Comparison of ENCODE assay signal across 16 cellular contexts in genomic region chrX:134646671-134647070, GRCh38. TPM values are rescaled to one million over a fixed set of nuclear protein-coding genes. Genes with fewer than 3 reads are reported as not detected.
DNase-seq lines count a peak whose midpoint lies in the region; ATAC-seq and TF ChIP-seq lines count a peak whose summit lies in the region.
"Had no signal": no experiment of that assay in that cellular context is flagged by ENCODE, and none has a peak within 500 bp of the region (broad histone marks: within the 10 kb centered on the region; RNA-seq: fewer than 3 reads in every experiment).

No MANE protein-coding gene starts in this region.

- H3K4me1 ChIP-seq in breast epithelium (no peaks in the 10 kb centered on the region), mammary epithelial cell (ENCODE audit: insufficient read depth, low read length) (peaks cover 6% of the 10 kb centered on the region)

- H3K4me2 ChIP-seq in mammary epithelial cell (ENCODE audit: insufficient read depth, low read depth, low read length), result peak overlapping the region; percentile 38
- H3K4me2 ChIP-seq: GM23338 had no signal

- H3K9me3 Mint-ChIP-seq in MCF 10A (ENCODE audit: unreplicated experiment), result peaks cover 12% of the 10 kb centered on the region
- H3K9me3 Mint-ChIP-seq in nephron, result peaks cover 11% of the 10 kb centered on the region
- no peaks in the 10 kb centered on the region for H3K9me3 Mint-ChIP-seq in activated CD4-positive, alpha-beta memory T cell treated with anti-CD3 and anti-CD28 coated beads, Interleukin-2, amount 10 ng/mL, durations not matched to agents 7 days and 5 days
- H3K9me3 Mint-ChIP-seq: GM23338 had no signal

- dilution Hi-C loops in mammary epithelial cell (cut with HindIII; ENCODE audit: low sequenced_read_pairs), result no loop called here

- TF ChIP-seq POLR2A in breast epithelium (IDR thresholded peaks at IDR 0.05), result no peak

- no peaks in the 10 kb centered on the region for H3K79me2 ChIP-seq in mammary epithelial cell (ENCODE audit: insufficient read depth, low read length)

- H3K36me3 ChIP-seq in breast epithelium (no peaks in the 10 kb centered on the region), mammary epithelial cell (ENCODE audit: insufficient read depth, low read length) (no peaks in the 10 kb centered on the region)
- H3K36me3 ChIP-seq: BLaER1 treated with 17β-estradiol and CSF1 and Interleukin-3, amounts not matched to agents 10 nM and 100 nM had no signal

- in situ Hi-C loops in mammary epithelial cell (cut with MboI; ENCODE audit: low sequenced_read_pairs in 2 of 2), result no loop called here

- no peak for ATAC-seq in GM18868 (IDR thresholded peaks at IDR 0.05; ENCODE audit: unreplicated experiment)
- ATAC-seq: GM23338 had no signal

- no peak overlapping the region for H3K4me3 Mint-ChIP-seq in MCF 10A (ENCODE audit: unreplicated experiment)
- no peak overlapping the region for H3K4me3 Mint-ChIP-seq in nephron
- H3K4me3 Mint-ChIP-seq in activated CD4-positive, alpha-beta memory T cell treated with anti-CD3 and anti-CD28 coated beads, Interleukin-2, amount 10 ng/mL, durations not matched to agents 7 days and 5 days, result no peak overlapping the region
- H3K4me3 Mint-ChIP-seq: CD4-positive, CD25-positive, alpha-beta regulatory T cell; GM23338; IgD-negative memory B cell had no signal

- peaks cover 0 to 55% of the 10 kb centered on the region in 2 donors for H3K27me3 ChIP-seq in breast epithelium
- no peaks in the 10 kb centered on the region for H3K27me3 ChIP-seq in mammary epithelial cell (ENCODE audit: insufficient read depth, low read length)

- H3K4me3 ChIP-seq in breast epithelium, result no peak overlapping the region
- no peak overlapping the region for H3K4me3 ChIP-seq in mammary epithelial cell (replicated peaks in 1 of 3; ENCODE audit: insufficient read depth in 1 of 3, low read depth in 2 of 3, low read length in 3 of 3)
- H3K4me3 ChIP-seq: BLaER1 treated with 17β-estradiol and CSF1 and Interleukin-3, amounts not matched to agents 10 nM and 100 nM; GM23338 had no signal

- H3K9me3 ChIP-seq in breast epithelium (no peaks in the 10 kb centered on the region), mammary epithelial cell (replicated peaks; ENCODE audit: insufficient read depth, low read length) (no peaks in the 10 kb centered on the region)

- no peak for TF ChIP-seq CTCF in MCF 10A (IDR thresholded peaks at IDR 0.05; ENCODE audit: unreplicated experiment)
- TF ChIP-seq CTCF in breast epithelium (IDR thresholded peaks at IDR 0.05), result no peak
- TF ChIP-seq CTCF in mammary epithelial cell (conservative IDR thresholded peaks at IDR 0.05 in 1 of 2, IDR thresholded peaks at IDR 0.05 in 1 of 2; ENCODE audit: extremely low read depth in 1 of 2, insufficient read depth in 1 of 2, low read depth in 1 of 2, low read length in 2 of 2), result no peak
- TF ChIP-seq CTCF in nephron (IDR thresholded peaks at IDR 0.05; ENCODE audit: unreplicated experiment in 3 of 3), result no peak

- POLR2A ChIA-PET in MCF 10A (lab: Yijun Ruan, JAX), result interaction anchor here (1.1 to 2.5 kb wide), 4 partner anchors 9 to 68 kb away, joined by 3 to 9 read pairs (median 5); partner anchors contain the start of gene PLAC1
- POLR2A ChIA-PET in activated CD4-positive, alpha-beta memory T cell treated with anti-CD3 and anti-CD28 coated beads, Interleukin-2, amount 10 ng/mL, durations not matched to agents 7 days and 5 days (lab: Charles Lee), result no interaction called here

- H3K27me3 Mint-ChIP-seq in MCF 10A (ENCODE audit: insufficient read depth, unreplicated experiment) (peaks cover 38% of the 10 kb centered on the region), nephron (ENCODE audit: low read depth) (no peaks in the 10 kb centered on the region)
- peaks cover 17% of the 10 kb centered on the region for H3K27me3 Mint-ChIP-seq in activated CD4-positive, alpha-beta memory T cell treated with anti-CD3 and anti-CD28 coated beads, Interleukin-2, amount 10 ng/mL, durations not matched to agents 7 days and 5 days

- no TSS peak for BruUV-seq in MCF 10A (replicated peaks; lab: Mats Ljungman, UMichigan)
- BruUV-seq in mammary epithelial cell (replicated peaks; lab: Mats Ljungman, UMichigan), result no TSS peak

- CTCF ChIA-PET in MCF 10A (lab: Yijun Ruan, JAX), result interaction anchor here (0.6 to 2.1 kb wide), 6 partner anchors 12 to 862 kb away, joined by 3 to 5 read pairs (median 3); partner anchors contain the start of gene PLAC1
- CTCF ChIA-PET in mammary epithelial cell (lab: Charles Lee; ENCODE audit: low non-redundant PET), result no interaction called here
- CTCF ChIA-PET in activated CD4-positive, alpha-beta memory T cell treated with anti-CD3 and anti-CD28 coated beads, Interleukin-2, amount 10 ng/mL, durations not matched to agents 7 days and 5 days (lab: Charles Lee), result no interaction called here

- intact Hi-C loops in MCF 10A (cut with micrococcal nuclease), result no loop called here
- intact Hi-C loops in breast epithelium (cut with DNase I; ENCODE audit: low total_unique reads), result no loop called here
- intact Hi-C loops in mammary epithelial cell (cut with micrococcal nuclease), result no loop called here

- WGBS in mammary epithelial cell (ENCODE audit: low coverage, missing lambda C conversion rate), result 42% methylated on average over 4 of the region's 4 CpGs

- H3K4me1 Mint-ChIP-seq in MCF 10A (ENCODE audit: insufficient read depth, unreplicated experiment) (peaks cover 11% of the 10 kb centered on the region), nephron (peaks cover 44% of the 10 kb centered on the region)
- H3K4me1 Mint-ChIP-seq in activated CD4-positive, alpha-beta memory T cell treated with anti-CD3 and anti-CD28 coated beads, Interleukin-2, amount 10 ng/mL, durations not matched to agents 7 days and 5 days, result no peaks in the 10 kb centered on the region
- H3K4me1 Mint-ChIP-seq: CD4-positive, CD25-positive, alpha-beta regulatory T cell; GM23338; IgD-negative memory B cell had no signal

- no peaks in the 10 kb centered on the region for H4K20me1 ChIP-seq in mammary epithelial cell (ENCODE audit: insufficient read depth, low read length)

- no peak overlapping the region for H3K27ac Mint-ChIP-seq in MCF 10A (ENCODE audit: low read depth, unreplicated experiment)
- H3K27ac Mint-ChIP-seq in nephron, result peak overlapping the region in 2 of 3 experiments; percentile 65 to 86
- no peak overlapping the region for H3K27ac Mint-ChIP-seq in activated CD4-positive, alpha-beta memory T cell treated with anti-CD3 and anti-CD28 coated beads, Interleukin-2, amount 10 ng/mL, durations not matched to agents 7 days and 5 days
- H3K27ac Mint-ChIP-seq: CD4-positive, CD25-positive, alpha-beta regulatory T cell; GM23338; IgD-negative memory B cell had no signal

- H3K36me3 Mint-ChIP-seq in MCF 10A (ENCODE audit: insufficient read depth, unreplicated experiment) (no peaks in the 10 kb centered on the region), nephron (ENCODE audit: low read depth) (no peaks in the 10 kb centered on the region)
- peaks cover 2% of the 10 kb centered on the region for H3K36me3 Mint-ChIP-seq in activated CD4-positive, alpha-beta memory T cell treated with anti-CD3 and anti-CD28 coated beads, Interleukin-2, amount 10 ng/mL, durations not matched to agents 7 days and 5 days (ENCODE audit: low read depth)
- H3K36me3 Mint-ChIP-seq: CD4-positive, CD25-positive, alpha-beta regulatory T cell; IgD-negative memory B cell had no signal

- H3K27ac ChIP-seq in breast epithelium (no peak overlapping the region), mammary epithelial cell (ENCODE audit: insufficient read depth, low read depth, low read length) (no peak overlapping the region)
- H3K27ac ChIP-seq: BLaER1 treated with 17β-estradiol and CSF1 and Interleukin-3, amounts not matched to agents 10 nM and 100 nM had no signal

- H2AFZ ChIP-seq in mammary epithelial cell (ENCODE audit: low read depth, low read length), result peak overlapping the region; percentile 54
- H2AFZ ChIP-seq: GM23338 had no signal

- DNase-seq in MCF 10A (ENCODE audit: unreplicated experiment), result peak; percentile 78
- no peak for DNase-seq in breast epithelium (ENCODE audit: low spot score in 2 of 2)
- DNase-seq in mammary epithelial cell, result peak; percentile 41
- DNase-seq in stimulated activated CD4-positive, alpha-beta T cell treated with anti-CD3 and anti-CD28 coated beads, Interleukin-2, amount 100 ng/mL, for 24 hours, result no peak
- no peak for DNase-seq in activated CD4-positive, alpha-beta memory T cell treated with anti-CD3 and anti-CD28 coated beads, Interleukin-2, amount 10 ng/mL, durations not matched to agents 7 days and 5 days
- DNase-seq: ACHN; CD4-positive, CD25-positive, alpha-beta regulatory T cell; DMS53; GF-D8; H7 had no signal

- no peak overlapping the region for H3K9ac ChIP-seq in mammary epithelial cell (ENCODE audit: insufficient read depth, low read length)
- H3K9ac ChIP-seq: BLaER1 treated with 17β-estradiol and CSF1 and Interleukin-3, amounts not matched to agents 10 nM and 100 nM had no signal

RNA-seq across cellular contexts. Expression of gene PLAC1, which starts 11.6 kb away (rescaled TPM):
- total RNA-seq in MCF 10A (2022) (0.83 and 0.91 TPM in 2 replicates), breast epithelium (not detected), mammary epithelial cell (under 1 TPM; 0.42 to 0.50 TPM)
- 1.0 TPM for polyA plus RNA-seq in mammary epithelial cell
- polyA minus RNA-seq in mammary epithelial cell, result not detected
- total RNA-seq in activated CD4-positive, alpha-beta memory T cell treated with anti-CD3 and anti-CD28 coated beads, Interleukin-2, amount 10 ng/mL, durations not matched to agents 7 days and 5 days, result not detected
- total RNA-seq: CD4-positive, CD25-positive, alpha-beta regulatory T cell; HT-29 had no signal
- polyA plus RNA-seq: CD4-positive, CD25-positive, alpha-beta regulatory T cell; IgD-negative memory B cell had no signal

Comparison
In these comparisons a context has a peak if more than half of its experiments do, and no peak if none do; other contexts are left out.
1. DNase-seq: peak in MCF 10A (single experiment) and mammary epithelial cell (single experiment); none in breast epithelium (0 of 2), stimulated activated CD4-positive, alpha-beta T cell treated with anti-CD3 and anti-CD28 coated beads, Interleukin-2, amount 100 ng/mL, for 24 hours (0 of 2) and activated CD4-positive, alpha-beta memory T cell treated with anti-CD3 and anti-CD28 coated beads, Interleukin-2, amount 10 ng/mL, durations not matched to agents 7 days and 5 days (single experiment).
2. H3K27ac Mint-ChIP-seq: peak in nephron (2 of 3); none in MCF 10A (single experiment) and activated CD4-positive, alpha-beta memory T cell treated with anti-CD3 and anti-CD28 coated beads, Interleukin-2, amount 10 ng/mL, durations not matched to agents 7 days and 5 days (single experiment).